ENCODE assay signal across 8 cellular contexts in the genomic region with DNA sequence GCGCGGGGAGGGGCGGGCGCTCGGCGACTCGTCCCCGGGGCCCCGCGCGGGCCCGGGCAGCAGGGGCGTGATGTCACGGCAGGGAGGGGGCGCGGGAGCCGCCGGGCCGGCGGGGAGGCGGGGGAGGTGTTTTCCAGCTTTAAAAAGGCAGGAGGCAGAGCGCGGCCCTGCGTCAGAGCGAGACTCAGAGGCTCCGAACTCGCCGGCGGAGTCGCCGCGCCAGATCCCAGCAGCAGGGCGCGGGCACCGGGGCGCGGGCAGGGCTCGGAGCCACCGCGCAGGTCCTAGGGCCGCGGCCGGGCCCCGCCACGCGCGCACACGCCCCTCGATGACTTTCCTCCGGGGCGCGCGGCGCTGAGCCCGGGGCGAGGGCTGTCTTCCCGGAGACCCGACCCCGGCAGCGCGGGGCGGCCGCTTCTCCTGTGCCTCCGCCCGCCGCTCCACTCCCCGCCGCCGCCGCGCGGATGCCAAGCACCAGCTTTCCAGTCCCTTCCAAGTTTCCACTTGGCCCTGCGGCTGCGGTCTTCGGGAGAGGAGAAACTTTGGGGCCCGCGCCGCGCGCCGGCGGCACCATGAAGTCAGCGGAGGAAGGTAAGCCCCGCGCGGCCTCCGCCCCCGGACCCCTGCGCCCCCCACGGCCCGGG. TPM values are rescaled to one million over a fixed set of nuclear protein-coding genes. Genes with fewer than 3 reads are reported as not detected.
DNase-seq lines count a peak whose midpoint lies in the region; ATAC-seq and TF ChIP-seq lines count a peak whose summit lies in the region.

NFATC1 (plus strand) TSS at position 170 of the 644 bp plus-strand sequence; CDS start at position 465, 295 bp downstream.

- intact Hi-C loops in lower leg skin (cut with DNase I; ENCODE audit: low total_unique reads) = no loop called here

- peak; percentile 92 for DNase-seq in GM10266 (ENCODE audit: extremely low spot score)
- peak; percentile 83 for DNase-seq in MG63
- peak; percentile 78 for DNase-seq in activated CD4-positive, alpha-beta T cell treated with anti-CD3 and anti-CD28 coated beads for 1 hour
- peak; percentile 54 for DNase-seq in choroid plexus epithelial cell (ENCODE audit: low read depth)
- peak in 1 of 2 donors; percentile 97 for DNase-seq in lower leg skin (ENCODE audit: low spot score in 2 of 2)
- DNase-seq in stimulated activated CD4-positive, alpha-beta T cell treated with anti-CD3 and anti-CD28 coated beads, TNF-alpha, amount 100 ng/mL, for 24 hours (ENCODE audit: low read depth in 3 of 3) = peak; percentile 74 to 89 (median 79)

- H3K27me3 ChIP-seq in MG63 = no peaks in the 10 kb centered on the region

- TF ChIP-seq POLR2A in lower leg skin (IDR thresholded peaks at IDR 0.05) = no peak

- 1% methylated on average over 33 to 62 of the region's 91 CpGs for WGBS in lower leg skin, 2 donors

- no peaks in the 10 kb centered on the region for H3K9me3 ChIP-seq in MG63

- TF ChIP-seq CTCF in GM10266 (IDR thresholded peaks at IDR 0.05; ENCODE audit: control insufficient read depth, insufficient read depth, low read depth, missing control alignments) (no peak), choroid plexus epithelial cell (conservative IDR thresholded peaks at IDR 0.05; ENCODE audit: low read depth, low read length) (no peak), lower leg skin (IDR thresholded peaks at IDR 0.05) (no peak)

- no peak for ATAC-seq in GM19397 (IDR thresholded peaks at IDR 0.05; ENCODE audit: unreplicated experiment)
- no peak for ATAC-seq in HG02623 (IDR thresholded peaks at IDR 0.05; ENCODE audit: unreplicated experiment)

- no peaks in the 10 kb centered on the region for H3K36me3 ChIP-seq in MG63

- H3K4me3 ChIP-seq in MG63 (peak within 1 kb of the TSS; percentile 54), choroid plexus epithelial cell (ENCODE audit: low read depth, low read length) (peak within 1 kb of the TSS; percentile 41), lower leg skin (ENCODE audit: low read depth, poor library complexity, severe bottlenecking) (peak within 1 kb of the TSS; percentile 23)

RNA-seq across cellular contexts. Expression of gene NFATC1, which starts in this region (rescaled TPM):
- 4.5 and 6.9 TPM in 2 replicates for total RNA-seq in MG63 (2014; rRNA removed; shearing (Covaris generic); ENCODE audit: low replicate concordance)
- total RNA-seq in lower leg skin = 10 to 100 TPM; 14.0 to 22.4 (median 15.0) TPM
